Comparison of ENCODE assay signal across 8 cellular contexts in genomic region chr3:128322030-128323022, GRCh38.
DNase-seq lines count a peak whose midpoint lies in the region; ATAC-seq, FAIRE-seq and TF ChIP-seq lines count a peak whose summit lies in the region.

No MANE protein-coding gene starts in this region.

- H3K36me3 Mint-ChIP-seq in activated CD8-positive, alpha-beta T cell treated with anti-CD3 and anti-CD28 coated beads, Interleukin-2, amount 10 ng/mL, durations not matched to agents 7 days and 5 days (ENCODE audit: low read depth): no peaks in the 10 kb centered on the region
- H3K36me3 Mint-ChIP-seq in natural killer cell treated with Interleukin-12 subunit alpha and Interleukin-12 subunit beta and Interleukin-15 and Interleukin-18, amount 100 ng/mL, for 72 hours: no peaks in the 10 kb centered on the region
- H3K36me3 Mint-ChIP-seq in type B pancreatic cell: no peaks in the 10 kb centered on the region

- H3K4me3 Mint-ChIP-seq in activated CD8-positive, alpha-beta T cell treated with anti-CD3 and anti-CD28 coated beads, Interleukin-2, amount 10 ng/mL, durations not matched to agents 7 days and 5 days: no peak overlapping the region
- no peak overlapping the region for H3K4me3 Mint-ChIP-seq in natural killer cell treated with Interleukin-12 subunit alpha and Interleukin-12 subunit beta and Interleukin-15 and Interleukin-18, amount 100 ng/mL, for 72 hours
- no peak overlapping the region for H3K4me3 Mint-ChIP-seq in type B pancreatic cell

- H3K36me3 ChIP-seq in MG63 (no peaks in the 10 kb centered on the region), endothelial cell of umbilical vein (ENCODE audit: control insufficient read depth in 2 of 2, extremely low read depth in 1 of 2, insufficient read depth in 2 of 2, low read length in 2 of 2) (no peaks in the 10 kb centered on the region)

- no peaks in the 10 kb centered on the region for H3K79me2 ChIP-seq in endothelial cell of umbilical vein (ENCODE audit: control insufficient read depth, insufficient read depth, low read length)

- dilution Hi-C loops in endothelial cell of umbilical vein (cut with MboI; ENCODE audit: extremely low pct_ligation_motif_present, low sequenced_read_pairs): no loop called here

- DNase-seq in D341Med (ENCODE audit: low spot score): peak; percentile 70
- peak; percentile 28 for DNase-seq in MG63
- peak; percentile 67 for DNase-seq in activated CD8-positive, alpha-beta T cell treated with anti-CD3 and anti-CD28 coated beads, Interleukin-2, amount 10 ng/mL, durations not matched to agents 7 days and 5 days
- DNase-seq in endothelial cell of umbilical vein (ENCODE audit: low read depth, low spot score): peak; percentile 42
- peak; percentile 53 for DNase-seq in natural killer cell treated with Interleukin-12 subunit alpha and Interleukin-12 subunit beta and Interleukin-15 and Interleukin-18, amount 100 ng/mL, for 72 hours (ENCODE audit: low spot score)
- DNase-seq in type B pancreatic cell (ENCODE audit: extremely low spot score, unreplicated experiment): peak; percentile 64

- H3K9ac ChIP-seq in endothelial cell of umbilical vein (replicated peaks; ENCODE audit: extremely low read depth, insufficient read depth, low read length): no peak overlapping the region

- no TSS peak for BruUV-seq in endothelial cell of umbilical vein (replicated peaks; lab: Mats Ljungman, UMichigan)

- TF ChIP-seq CTCF in endothelial cell of umbilical vein (IDR thresholded peaks at IDR 0.05; ENCODE audit: extremely low read depth in 1 of 2, insufficient read depth in 1 of 2, low read depth in 1 of 2, low read length in 2 of 2): peak; percentile 59 to 75
- peak; percentile 61 for TF ChIP-seq CTCF in type B pancreatic cell (conservative IDR thresholded peaks at IDR 0.05)

- H3K4me1 Mint-ChIP-seq in activated CD8-positive, alpha-beta T cell treated with anti-CD3 and anti-CD28 coated beads, Interleukin-2, amount 10 ng/mL, durations not matched to agents 7 days and 5 days (ENCODE audit: low read depth): peaks cover 22% of the 10 kb centered on the region
- peaks cover 13 to 14% of the 10 kb centered on the region in 2 donors for H3K4me1 Mint-ChIP-seq in natural killer cell treated with Interleukin-12 subunit alpha and Interleukin-12 subunit beta and Interleukin-15 and Interleukin-18, amount 100 ng/mL, for 72 hours (ENCODE audit: low read depth in 2 of 2)
- peaks cover 25% of the 10 kb centered on the region for H3K4me1 Mint-ChIP-seq in type B pancreatic cell (ENCODE audit: unreplicated experiment)

- H3K27me3 ChIP-seq in MG63 (no peaks in the 10 kb centered on the region), endothelial cell of umbilical vein (ENCODE audit: control insufficient read depth in 2 of 2, insufficient read depth in 2 of 2, low read length in 2 of 2) (no peaks in the 10 kb centered on the region)

- intact Hi-C loops in endothelial cell of umbilical vein (cut with micrococcal nuclease): loop anchor here (1.0 to 10.0 kb wide), 4 partner anchors 95 to 262 kb away; no protein-coding TSS in a partner anchor

- no peak overlapping the region for H3K27ac Mint-ChIP-seq in activated CD8-positive, alpha-beta T cell treated with anti-CD3 and anti-CD28 coated beads, Interleukin-2, amount 10 ng/mL, durations not matched to agents 7 days and 5 days
- H3K27ac Mint-ChIP-seq in natural killer cell treated with Interleukin-12 subunit alpha and Interleukin-12 subunit beta and Interleukin-15 and Interleukin-18, amount 100 ng/mL, for 72 hours: no peak overlapping the region
- H3K27ac Mint-ChIP-seq in type B pancreatic cell: no peak overlapping the region

- CTCF ChIA-PET in activated CD8-positive, alpha-beta T cell treated with anti-CD3 and anti-CD28 coated beads, Interleukin-2, amount 10 ng/mL, durations not matched to agents 7 days and 5 days (lab: Charles Lee): interaction anchor here (0.7 to 4.7 kb wide), 24 partner anchors 9 to 228 kb away, joined by 3 to 30 read pairs (median 5); no protein-coding TSS in a partner anchor
- CTCF ChIA-PET in endothelial cell of umbilical vein (lab: Charles Lee): interaction anchor here (0.6 to 5.3 kb wide), 33 partner anchors 10 to 286 kb away, joined by 3 to 76 read pairs (median 5); no protein-coding TSS in a partner anchor

- no peak overlapping the region for H2AFZ ChIP-seq in endothelial cell of umbilical vein (ENCODE audit: low read depth, low read length)

- H3K9me3 ChIP-seq in MG63 (no peaks in the 10 kb centered on the region), endothelial cell of umbilical vein (replicated peaks; ENCODE audit: control insufficient read depth, insufficient read depth, low read length) (no peaks in the 10 kb centered on the region)

- H3K9me3 Mint-ChIP-seq in activated CD8-positive, alpha-beta T cell treated with anti-CD3 and anti-CD28 coated beads, Interleukin-2, amount 10 ng/mL, durations not matched to agents 7 days and 5 days (ENCODE audit: insufficient read depth): no peaks in the 10 kb centered on the region
- H3K9me3 Mint-ChIP-seq in natural killer cell treated with Interleukin-12 subunit alpha and Interleukin-12 subunit beta and Interleukin-15 and Interleukin-18, amount 100 ng/mL, for 72 hours: no peaks in the 10 kb centered on the region
- no peaks in the 10 kb centered on the region for H3K9me3 Mint-ChIP-seq in type B pancreatic cell

- H3K9me1 ChIP-seq in endothelial cell of umbilical vein (replicated peaks; ENCODE audit: control insufficient read depth, extremely low read depth, insufficient read depth, low read length): no peaks in the 10 kb centered on the region

- peak; percentile 52 for FAIRE-seq in endothelial cell of umbilical vein (lab: Jason Lieb, UNC)

- POLR2A ChIA-PET in activated CD8-positive, alpha-beta T cell treated with anti-CD3 and anti-CD28 coated beads, Interleukin-2, amount 10 ng/mL, durations not matched to agents 7 days and 5 days (lab: Charles Lee): no interaction called here
- POLR2A ChIA-PET in endothelial cell of umbilical vein (lab: Charles Lee): no interaction called here

- H3K4me2 ChIP-seq in endothelial cell of umbilical vein (ENCODE audit: insufficient read depth, low read length): no peak overlapping the region

- TF ChIP-seq POLR2A in endothelial cell of umbilical vein (IDR thresholded peaks at IDR 0.05; ENCODE audit: low read depth, low read length): no peak

- H3K4me1 ChIP-seq in endothelial cell of umbilical vein (ENCODE audit: control insufficient read depth, extremely low read depth, insufficient read depth, low read length): no peaks in the 10 kb centered on the region

- ATAC-seq in activated CD8-positive, alpha-beta T cell treated with anti-CD3 and anti-CD28 coated beads, Interleukin-2, amount 10 ng/mL, durations not matched to agents 7 days and 5 days: peak; percentile 59
- no peak for ATAC-seq in natural killer cell treated with Interleukin-12 subunit alpha and Interleukin-12 subunit beta and Interleukin-15 and Interleukin-18, amount 100 ng/mL, for 72 hours
- no peak for ATAC-seq in HG03039 (IDR thresholded peaks at IDR 0.05; ENCODE audit: unreplicated experiment)
- ATAC-seq in HG03378 (IDR thresholded peaks at IDR 0.05; ENCODE audit: unreplicated experiment): no peak

- no peaks in the 10 kb centered on the region for H4K20me1 ChIP-seq in endothelial cell of umbilical vein (replicated peaks; ENCODE audit: control insufficient read depth, extremely low read depth, insufficient read depth, low read length)

- no peaks in the 10 kb centered on the region for H3K27me3 Mint-ChIP-seq in activated CD8-positive, alpha-beta T cell treated with anti-CD3 and anti-CD28 coated beads, Interleukin-2, amount 10 ng/mL, durations not matched to agents 7 days and 5 days (ENCODE audit: low read depth)
- no peaks in the 10 kb centered on the region for H3K27me3 Mint-ChIP-seq in natural killer cell treated with Interleukin-12 subunit alpha and Interleukin-12 subunit beta and Interleukin-15 and Interleukin-18, amount 100 ng/mL, for 72 hours
- no peaks in the 10 kb centered on the region for H3K27me3 Mint-ChIP-seq in type B pancreatic cell

- H3K4me3 ChIP-seq in MG63: no peak overlapping the region
- H3K4me3 ChIP-seq in endothelial cell of umbilical vein (replicated peaks in 1 of 3; ENCODE audit: insufficient read depth in 1 of 3, low read depth in 1 of 3, low read length in 3 of 3): no peak overlapping the region

- no peak overlapping the region for H3K27ac ChIP-seq in endothelial cell of umbilical vein (ENCODE audit: insufficient read depth, low read depth, low read length)

TF ChIP-seq in endothelial cell of umbilical vein, 7 proteins besides CTCF, POLR2A, EP300 and RAD21:
- no peak for TF ChIP-seq FOS (IDR thresholded peaks at IDR 0.05; ENCODE audit: borderline replicate concordance, insufficient read depth, low read length)
- no peak for TF ChIP-seq MYC (IDR thresholded peaks at IDR 0.05; ENCODE audit: low read depth, low read length)
- no peak for TF ChIP-seq MAX (IDR thresholded peaks at IDR 0.05; ENCODE audit: insufficient read depth, insufficient read length)
- TF ChIP-seq GATA2 (IDR thresholded peaks at IDR 0.05; ENCODE audit: insufficient read depth, insufficient read length, low read depth, low read length): no peak
- TF ChIP-seq EZH2 (IDR thresholded peaks at IDR 0.05; ENCODE audit: borderline replicate concordance, low read depth, low read length, severe bottlenecking): no peak
